1 cellular context compared by ENCODE assay signal in the genomic region with DNA sequence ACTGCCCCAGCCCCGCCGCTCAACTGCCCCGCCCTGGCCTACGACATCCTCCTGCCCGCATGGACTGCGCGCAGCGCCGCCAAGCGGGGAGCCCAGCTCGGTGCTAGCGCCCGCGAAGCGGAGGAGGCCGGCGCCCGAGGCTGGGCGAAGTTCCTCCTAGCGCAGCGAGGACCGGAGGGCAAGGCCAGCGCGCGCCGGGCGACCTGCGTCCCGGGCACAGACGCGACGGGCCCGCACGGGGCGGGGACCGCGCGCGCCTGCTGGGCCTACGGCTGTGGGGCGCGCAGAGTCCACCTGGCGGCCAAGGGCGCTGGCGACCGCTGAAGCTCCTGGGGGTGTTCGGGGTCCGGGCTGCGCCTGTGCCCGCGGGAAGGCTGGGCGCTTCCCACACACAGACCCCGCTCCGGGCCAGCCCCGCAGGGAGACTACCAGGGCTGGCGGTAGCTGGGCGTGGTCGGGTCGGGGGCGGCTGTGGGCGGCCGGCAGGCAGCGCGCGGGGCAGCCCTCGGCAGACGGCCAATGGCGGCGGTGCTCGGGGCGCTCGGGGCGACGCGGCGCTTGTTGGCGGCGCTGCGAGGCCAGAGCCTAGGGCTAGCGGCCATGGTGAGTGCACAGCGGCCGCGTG.
TF ChIP-seq lines count a peak whose summit lies in the region.

TSS of gene PCBD2 (plus strand) at position 511 of the 625 bp plus-strand sequence. CDS start at position 520, 9 bp downstream.

TF ChIP-seq in K562, 482 proteins besides CTCF, POLR2A, EP300 and RAD21 (continued from another document and continues in another):
- TF ChIP-seq ZNF518B (CRISPR knock-in tag; IDR thresholded peaks at IDR 0.05) (no peak), ETV1 (tag; conservative IDR thresholded peaks at IDR 0.05; ENCODE audit: low read depth) (no peak), PHF21A (IDR thresholded peaks at IDR 0.05; ENCODE audit: borderline replicate concordance, low read depth) (no peak; the same call in 1 of the 2 replicates), HIVEP1 (CRISPR knock-in tag; IDR thresholded peaks at IDR 0.05) (no peak), YY1 (IDR thresholded peaks at IDR 0.05; ENCODE audit: borderline replicate concordance in 1 of 3, control insufficient read depth in 1 of 3, extremely low read depth in 1 of 3, insufficient read depth in 3 of 3, insufficient read length in 1 of 3, insufficient replicate concordance in 2 of 3, low read depth in 1 of 3, low read length in 2 of 3) (peak; percentile 69 to 94 (median 91)), ZNF354B (CRISPR knock-in tag; IDR thresholded peaks at IDR 0.05) (no peak), ZNF76 (CRISPR knock-in tag; IDR thresholded peaks at IDR 0.05; ENCODE audit: borderline replicate concordance) (no peak), ZNF57 (CRISPR knock-in tag; IDR thresholded peaks at IDR 0.05) (no peak), CREBBP (IDR thresholded peaks at IDR 0.05; ENCODE audit: low read depth, low read length) (no peak), NBN (IDR thresholded peaks at IDR 0.05; ENCODE audit: low read depth) (no peak), TCF7 (IDR thresholded peaks at IDR 0.05; ENCODE audit: borderline replicate concordance) (no peak), BRF2 (IDR thresholded peaks at IDR 0.05; ENCODE audit: borderline replicate concordance, insufficient read depth, insufficient read length) (no peak), ZNF197 (CRISPR knock-in tag; IDR thresholded peaks at IDR 0.05; ENCODE audit: low read depth) (peak; percentile 64; the same call in 1 of the 2 replicates), IRF2 (CRISPR knock-in tag; IDR thresholded peaks at IDR 0.05) (no peak), FOXA1 (IDR thresholded peaks at IDR 0.05; ENCODE audit: borderline replicate concordance) (no peak), SRF (CRISPR knock-in tag; IDR thresholded peaks at IDR 0.05) (0 out of 4 replicates have a peak, but pooled peaks of 1 of the 2 experiments have one; percentile 52), ZNF609 (CRISPR knock-in tag; IDR thresholded peaks at IDR 0.05; ENCODE audit: borderline replicate concordance) (peak; percentile 80), ZNF584 (CRISPR knock-in tag; IDR thresholded peaks at IDR 0.05; ENCODE audit: low read depth) (no peak), JUNB (CRISPR knock-in tag; conservative IDR thresholded peaks at IDR 0.05) (no peak), ZKSCAN3 (CRISPR knock-in tag; IDR thresholded peaks at IDR 0.05) (no peak), GATA2 (CRISPR knock-in tag; IDR thresholded peaks at IDR 0.05) (no peak), TEAD2 (tag; IDR thresholded peaks at IDR 0.05) (no peak), ZNF436 (CRISPR knock-in tag; IDR thresholded peaks at IDR 0.05) (no peak), ZNF232 (CRISPR knock-in tag; IDR thresholded peaks at IDR 0.05) (no peak), LARP7 (IDR thresholded peaks at IDR 0.05) (no peak), HLTF (IDR thresholded peaks at IDR 0.05) (no peak), ERF (CRISPR knock-in tag; IDR thresholded peaks at IDR 0.05) (0 out of 2 replicates have a peak, but pooled peaks have one; percentile 85), FOXO4 (CRISPR knock-in tag; IDR thresholded peaks at IDR 0.05) (no peak), ZNF212 (CRISPR knock-in tag; IDR thresholded peaks at IDR 0.05) (no peak), NFIC (IDR thresholded peaks at IDR 0.05) (peak; percentile 73), TEAD1 (CRISPR knock-in tag; IDR thresholded peaks at IDR 0.05) (peak; percentile 26 to 49; a peak in 2 of 4 replicates), FOXM1 (IDR thresholded peaks at IDR 0.05; ENCODE audit: low read depth) (no peak), FOXM1 (CRISPR knock-in tag; IDR thresholded peaks at IDR 0.05; ENCODE audit: low read depth) (no peak), ZKSCAN1 (IDR thresholded peaks at IDR 0.05; ENCODE audit: low read depth, low read length) (no peak; the same call in none of the 2 replicates), ZFPM2 (CRISPR knock-in tag; IDR thresholded peaks at IDR 0.05) (no peak), SMARCA5 (IDR thresholded peaks at IDR 0.05) (no peak)
- TF ChIP-seq, protein P1, sequence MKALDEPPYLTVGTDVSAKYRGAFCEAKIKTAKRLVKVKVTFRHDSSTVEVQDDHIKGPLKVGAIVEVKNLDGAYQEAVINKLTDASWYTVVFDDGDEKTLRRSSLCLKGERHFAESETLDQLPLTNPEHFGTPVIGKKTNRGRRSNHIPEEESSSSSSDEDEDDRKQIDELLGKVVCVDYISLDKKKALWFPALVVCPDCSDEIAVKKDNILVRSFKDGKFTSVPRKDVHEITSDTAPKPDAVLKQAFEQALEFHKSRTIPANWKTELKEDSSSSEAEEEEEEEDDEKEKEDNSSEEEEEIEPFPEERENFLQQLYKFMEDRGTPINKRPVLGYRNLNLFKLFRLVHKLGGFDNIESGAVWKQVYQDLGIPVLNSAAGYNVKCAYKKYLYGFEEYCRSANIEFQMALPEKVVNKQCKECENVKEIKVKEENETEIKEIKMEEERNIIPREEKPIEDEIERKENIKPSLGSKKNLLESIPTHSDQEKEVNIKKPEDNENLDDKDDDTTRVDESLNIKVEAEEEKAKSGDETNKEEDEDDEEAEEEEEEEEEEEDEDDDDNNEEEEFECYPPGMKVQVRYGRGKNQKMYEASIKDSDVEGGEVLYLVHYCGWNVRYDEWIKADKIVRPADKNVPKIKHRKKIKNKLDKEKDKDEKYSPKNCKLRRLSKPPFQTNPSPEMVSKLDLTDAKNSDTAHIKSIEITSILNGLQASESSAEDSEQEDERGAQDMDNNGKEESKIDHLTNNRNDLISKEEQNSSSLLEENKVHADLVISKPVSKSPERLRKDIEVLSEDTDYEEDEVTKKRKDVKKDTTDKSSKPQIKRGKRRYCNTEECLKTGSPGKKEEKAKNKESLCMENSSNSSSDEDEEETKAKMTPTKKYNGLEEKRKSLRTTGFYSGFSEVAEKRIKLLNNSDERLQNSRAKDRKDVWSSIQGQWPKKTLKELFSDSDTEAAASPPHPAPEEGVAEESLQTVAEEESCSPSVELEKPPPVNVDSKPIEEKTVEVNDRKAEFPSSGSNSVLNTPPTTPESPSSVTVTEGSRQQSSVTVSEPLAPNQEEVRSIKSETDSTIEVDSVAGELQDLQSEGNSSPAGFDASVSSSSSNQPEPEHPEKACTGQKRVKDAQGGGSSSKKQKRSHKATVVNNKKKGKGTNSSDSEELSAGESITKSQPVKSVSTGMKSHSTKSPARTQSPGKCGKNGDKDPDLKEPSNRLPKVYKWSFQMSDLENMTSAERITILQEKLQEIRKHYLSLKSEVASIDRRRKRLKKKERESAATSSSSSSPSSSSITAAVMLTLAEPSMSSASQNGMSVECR (CRISPR knock-in tag; IDR thresholded peaks at IDR 0.05), result peak; percentile 82
- TF ChIP-seq, protein P2, sequence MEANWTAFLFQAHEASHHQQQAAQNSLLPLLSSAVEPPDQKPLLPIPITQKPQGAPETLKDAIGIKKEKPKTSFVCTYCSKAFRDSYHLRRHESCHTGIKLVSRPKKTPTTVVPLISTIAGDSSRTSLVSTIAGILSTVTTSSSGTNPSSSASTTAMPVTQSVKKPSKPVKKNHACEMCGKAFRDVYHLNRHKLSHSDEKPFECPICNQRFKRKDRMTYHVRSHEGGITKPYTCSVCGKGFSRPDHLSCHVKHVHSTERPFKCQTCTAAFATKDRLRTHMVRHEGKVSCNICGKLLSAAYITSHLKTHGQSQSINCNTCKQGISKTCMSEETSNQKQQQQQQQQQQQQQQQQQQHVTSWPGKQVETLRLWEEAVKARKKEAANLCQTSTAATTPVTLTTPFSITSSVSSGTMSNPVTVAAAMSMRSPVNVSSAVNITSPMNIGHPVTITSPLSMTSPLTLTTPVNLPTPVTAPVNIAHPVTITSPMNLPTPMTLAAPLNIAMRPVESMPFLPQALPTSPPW (CRISPR knock-in tag; IDR thresholded peaks at IDR 0.05), result peak; percentile 81
- TF ChIP-seq, protein P3, sequence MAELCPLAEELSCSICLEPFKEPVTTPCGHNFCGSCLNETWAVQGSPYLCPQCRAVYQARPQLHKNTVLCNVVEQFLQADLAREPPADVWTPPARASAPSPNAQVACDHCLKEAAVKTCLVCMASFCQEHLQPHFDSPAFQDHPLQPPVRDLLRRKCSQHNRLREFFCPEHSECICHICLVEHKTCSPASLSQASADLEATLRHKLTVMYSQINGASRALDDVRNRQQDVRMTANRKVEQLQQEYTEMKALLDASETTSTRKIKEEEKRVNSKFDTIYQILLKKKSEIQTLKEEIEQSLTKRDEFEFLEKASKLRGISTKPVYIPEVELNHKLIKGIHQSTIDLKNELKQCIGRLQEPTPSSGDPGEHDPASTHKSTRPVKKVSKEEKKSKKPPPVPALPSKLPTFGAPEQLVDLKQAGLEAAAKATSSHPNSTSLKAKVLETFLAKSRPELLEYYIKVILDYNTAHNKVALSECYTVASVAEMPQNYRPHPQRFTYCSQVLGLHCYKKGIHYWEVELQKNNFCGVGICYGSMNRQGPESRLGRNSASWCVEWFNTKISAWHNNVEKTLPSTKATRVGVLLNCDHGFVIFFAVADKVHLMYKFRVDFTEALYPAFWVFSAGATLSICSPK (IDR thresholded peaks at IDR 0.05; ENCODE audit: borderline replicate concordance), result no peak
